ENCODE assay signal across 39 cellular contexts in the genomic region with DNA sequence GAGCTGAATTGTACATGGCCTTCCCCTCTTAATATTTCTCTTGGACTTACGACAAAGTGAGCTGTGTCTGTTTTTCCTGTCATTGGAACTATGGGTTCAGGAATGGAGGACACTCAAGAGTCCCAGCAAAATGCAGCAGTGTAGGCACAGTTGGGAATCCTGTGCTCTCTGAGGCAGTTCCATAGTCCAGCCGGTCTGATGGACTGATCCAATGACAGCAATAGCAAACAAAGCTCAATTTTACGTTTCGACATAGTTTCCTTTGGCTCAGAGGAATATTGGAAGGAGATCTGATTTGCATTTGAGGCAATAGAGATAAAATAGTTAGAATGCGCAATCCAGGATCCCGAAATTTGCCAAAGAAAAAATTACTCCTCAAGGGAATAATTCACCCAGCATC.
"Had no signal": no experiment of that assay in that cellular context is flagged by ENCODE, and none has a peak within 500 bp of the region (broad histone marks: within the 10 kb centered on the region; RNA-seq: fewer than 3 reads in every experiment).

No MANE protein-coding gene starts in this region.

- H3K36me3 ChIP-seq: adrenal gland, ascending aorta, brain microvascular endothelial cell, breast epithelium, cardiac muscle cell had no signal

- FAIRE-seq: astrocyte, bronchial epithelial cell had no signal

- H3K9me3 ChIP-seq: adrenal gland, ascending aorta, breast epithelium had no signal

- H3K4me1 ChIP-seq: adrenal gland, ascending aorta, body of pancreas, breast epithelium had no signal

- H3K4me3 Mint-ChIP-seq: activated naive CD4-positive, alpha-beta T cell treated with anti-CD3 and anti-CD28 coated beads for 36 hours; activated naive CD4-positive, alpha-beta T cell treated with anti-CD3 and anti-CD28 coated beads, Interleukin-2, amount 10 ng/mL, durations not matched to agents 7 days and 5 days; activated naive CD4-positive, alpha-beta T cell treated with anti-CD3 and anti-CD28 coated beads, Interleukin-2, amount 50 U/mL, for 24 hours; activated naive CD8-positive, alpha-beta T cell; activated naive CD8-positive, alpha-beta T cell treated with anti-CD3 and anti-CD28 coated beads, Interleukin-2, amount 10 ng/mL, durations not matched to agents 7 days and 5 days; activated naive CD8-positive, alpha-beta T cell treated with anti-CD3 and anti-CD28 coated beads, Interleukin-2, amount 50 U/mL, for 24 hours; activated T-cell treated with anti-CD3 and anti-CD28 coated beads, Interleukin-2, amount 50 U/mL, for 24 hours; activated T-cell treated with anti-CD3 and anti-CD28 coated beads, Interleukin-2, amount 50 U/mL, for 4 hours; activated T-cell treated with anti-CD3 and anti-CD28 coated beads, Interleukin-2, amount 50 U/mL, for 72 hours; activated T-helper 1 cell treated with anti-CD3 and anti-CD28 coated beads, Interleukin-12 subunit alpha, Interleukin-12 subunit beta, Interleukin-2, Interleukin-4 antibody, amounts not matched to agents 30 ng/mL and 10 ng/mL and 1 ng/mL, durations not matched to agents 14 hours and 24 hours and 36 hours; activated T-helper 17 cell treated with anti-CD3 and anti-CD28 coated beads, Interleukin-2, amount 50 U/mL, for 72 hours; brain; central memory CD8-positive, alpha-beta T cell had no signal

- DNase-seq: activated effector memory CD4-positive, alpha-beta T cell treated with anti-CD3 and anti-CD28 coated beads, Interleukin-2, amount 50 U/mL, for 16 hours; activated effector memory CD4-positive, alpha-beta T cell treated with Interleukin-2 at 50 U/mL for 16 hours; activated gamma-delta T cell; activated gamma-delta T cell treated with Interleukin-2 at 50 U/mL for 16 hours; activated naive CD4-positive, alpha-beta T cell; activated naive CD4-positive, alpha-beta T cell treated with anti-CD3 and anti-CD28 coated beads for 36 hours; activated naive CD4-positive, alpha-beta T cell treated with anti-CD3 and anti-CD28 coated beads, Interleukin-2, amount 10 ng/mL, durations not matched to agents 7 days and 5 days; activated naive CD4-positive, alpha-beta T cell treated with anti-CD3 and anti-CD28 coated beads, Interleukin-2, amount 50 U/mL, for 16 hours; activated naive CD4-positive, alpha-beta T cell treated with Interleukin-2 at 50 U/mL for 16 hours; activated naive CD8-positive, alpha-beta T cell treated with anti-CD3 and anti-CD28 coated beads, Interleukin-2, amount 10 ng/mL, durations not matched to agents 7 days and 5 days; activated naive CD8-positive, alpha-beta T cell treated with anti-CD3 and anti-CD28 coated beads, Interleukin-2, amount 50 U/mL, for 24 hours; activated T-cell treated with anti-CD3 and anti-CD28 coated beads, Interleukin-2, amount 50 U/mL, for 1 hour; activated T-cell treated with anti-CD3 and anti-CD28 coated beads, Interleukin-2, amount 50 U/mL, for 24 hours; activated T-cell treated with anti-CD3 and anti-CD28 coated beads, Interleukin-2, amount 50 U/mL, for 4 hours; activated T-cell treated with anti-CD3 and anti-CD28 coated beads, Interleukin-2, amount 50 U/mL, for 48 hours; activated T-cell treated with anti-CD3 and anti-CD28 coated beads, Interleukin-2, amount 50 U/mL, for 72 hours; adrenal gland; amniotic stem cell; amygdala; anterior cingulate cortex; aorta; body of pancreas; brain microvascular endothelial cell; caudate nucleus; central memory CD4-positive, alpha-beta T cell; cerebellar nuclear complex had no signal

- H3K4me3 ChIP-seq: adrenal gland, ascending aorta, body of pancreas, breast epithelium, cardiac muscle cell had no signal

- H3K4me1 Mint-ChIP-seq: activated naive CD4-positive, alpha-beta T cell treated with anti-CD3 and anti-CD28 coated beads, Interleukin-2, amount 10 ng/mL, durations not matched to agents 7 days and 5 days; activated naive CD4-positive, alpha-beta T cell treated with anti-CD3 and anti-CD28 coated beads, Interleukin-2, amount 50 U/mL, for 24 hours; activated naive CD8-positive, alpha-beta T cell treated with anti-CD3 and anti-CD28 coated beads, Interleukin-2, amount 10 ng/mL, durations not matched to agents 7 days and 5 days; activated naive CD8-positive, alpha-beta T cell treated with anti-CD3 and anti-CD28 coated beads, Interleukin-2, amount 50 U/mL, for 24 hours; activated T-helper 17 cell treated with anti-CD3 and anti-CD28 coated beads, Interleukin-2, amount 50 U/mL, for 72 hours; brain; central memory CD8-positive, alpha-beta T cell had no signal

- H3K36me3 Mint-ChIP-seq: activated naive CD4-positive, alpha-beta T cell treated with anti-CD3 and anti-CD28 coated beads, Interleukin-2, amount 10 ng/mL, durations not matched to agents 7 days and 5 days; activated naive CD4-positive, alpha-beta T cell treated with anti-CD3 and anti-CD28 coated beads, Interleukin-2, amount 50 U/mL, for 24 hours; activated naive CD4-positive, alpha-beta T cell treated with anti-CD3 and anti-CD28 coated beads, Interleukin-2, amount 50 U/mL, for 72 hours; activated naive CD8-positive, alpha-beta T cell; activated naive CD8-positive, alpha-beta T cell treated with anti-CD3 and anti-CD28 coated beads, Interleukin-2, amount 10 ng/mL, durations not matched to agents 7 days and 5 days; brain had no signal

- H3K27me3 ChIP-seq: adrenal gland, ascending aorta, body of pancreas, brain microvascular endothelial cell, breast epithelium, cardiac muscle cell had no signal

- H3K27ac ChIP-seq: adrenal gland, ascending aorta, body of pancreas, brain microvascular endothelial cell, breast epithelium, cardiac muscle cell had no signal

- H3K27me3 Mint-ChIP-seq: activated naive CD4-positive, alpha-beta T cell treated with anti-CD3 and anti-CD28 coated beads, Interleukin-2, amount 10 ng/mL, durations not matched to agents 7 days and 5 days; activated naive CD4-positive, alpha-beta T cell treated with anti-CD3 and anti-CD28 coated beads, Interleukin-2, amount 50 U/mL, for 24 hours; activated naive CD8-positive, alpha-beta T cell; activated naive CD8-positive, alpha-beta T cell treated with anti-CD3 and anti-CD28 coated beads, Interleukin-2, amount 10 ng/mL, durations not matched to agents 7 days and 5 days; activated naive CD8-positive, alpha-beta T cell treated with anti-CD3 and anti-CD28 coated beads, Interleukin-2, amount 50 U/mL, for 24 hours; activated T-cell treated with anti-CD3 and anti-CD28 coated beads, Interleukin-2, amount 50 U/mL, for 24 hours; activated T-helper 17 cell treated with anti-CD3 and anti-CD28 coated beads, Interleukin-2, amount 50 U/mL, for 72 hours; brain; central memory CD8-positive, alpha-beta T cell had no signal

- H3K27ac Mint-ChIP-seq: activated naive CD4-positive, alpha-beta T cell treated with anti-CD3 and anti-CD28 coated beads for 36 hours; activated naive CD4-positive, alpha-beta T cell treated with anti-CD3 and anti-CD28 coated beads, Interleukin-2, amount 10 ng/mL, durations not matched to agents 7 days and 5 days; activated naive CD4-positive, alpha-beta T cell treated with anti-CD3 and anti-CD28 coated beads, Interleukin-2, amount 50 U/mL, for 24 hours; activated naive CD4-positive, alpha-beta T cell treated with anti-CD3 and anti-CD28 coated beads, Interleukin-2, amount 50 U/mL, for 72 hours; activated naive CD8-positive, alpha-beta T cell; activated naive CD8-positive, alpha-beta T cell treated with anti-CD3 and anti-CD28 coated beads, Interleukin-2, amount 10 ng/mL, durations not matched to agents 7 days and 5 days; activated naive CD8-positive, alpha-beta T cell treated with anti-CD3 and anti-CD28 coated beads, Interleukin-2, amount 50 U/mL, for 24 hours; activated T-cell treated with anti-CD3 and anti-CD28 coated beads, Interleukin-2, amount 50 U/mL, for 24 hours; activated T-cell treated with anti-CD3 and anti-CD28 coated beads, Interleukin-2, amount 50 U/mL, for 72 hours; activated T-helper 1 cell treated with anti-CD3 and anti-CD28 coated beads, Interleukin-12 subunit alpha, Interleukin-12 subunit beta, Interleukin-2, Interleukin-4 antibody, amounts not matched to agents 30 ng/mL and 10 ng/mL and 1 ng/mL, durations not matched to agents 14 hours and 24 hours and 36 hours; activated T-helper 17 cell treated with anti-CD3 and anti-CD28 coated beads, Interleukin-2, amount 50 U/mL, for 72 hours; activated T-helper 2 cell treated with anti-CD3 and anti-CD28 coated beads, Interferon-gamma antibody, Interleukin-2, Interleukin-4, amounts not matched to agents 10 μg/mL and 5 μg/mL and 100 μg/mL, durations not matched to agents 14 hours and 24 hours and 36 hours; brain had no signal

- ATAC-seq: activated naive CD4-positive, alpha-beta T cell treated with anti-CD3 and anti-CD28 coated beads, Interleukin-2, amount 50 U/mL, for 72 hours; activated naive CD8-positive, alpha-beta T cell treated with anti-CD3 and anti-CD28 coated beads, Interleukin-2, amount 50 U/mL, for 24 hours; activated T-cell treated with anti-CD3 and anti-CD28 coated beads, Interleukin-2, amount 50 U/mL, for 4 hours; activated T-cell treated with anti-CD3 and anti-CD28 coated beads, Interleukin-2, amount 50 U/mL, for 72 hours; activated T-helper 17 cell treated with anti-CD3 and anti-CD28 coated beads, Interleukin-2, amount 50 U/mL, for 72 hours; body of pancreas had no signal
